16 cellular contexts compared by ENCODE assay signal in the genomic region with DNA sequence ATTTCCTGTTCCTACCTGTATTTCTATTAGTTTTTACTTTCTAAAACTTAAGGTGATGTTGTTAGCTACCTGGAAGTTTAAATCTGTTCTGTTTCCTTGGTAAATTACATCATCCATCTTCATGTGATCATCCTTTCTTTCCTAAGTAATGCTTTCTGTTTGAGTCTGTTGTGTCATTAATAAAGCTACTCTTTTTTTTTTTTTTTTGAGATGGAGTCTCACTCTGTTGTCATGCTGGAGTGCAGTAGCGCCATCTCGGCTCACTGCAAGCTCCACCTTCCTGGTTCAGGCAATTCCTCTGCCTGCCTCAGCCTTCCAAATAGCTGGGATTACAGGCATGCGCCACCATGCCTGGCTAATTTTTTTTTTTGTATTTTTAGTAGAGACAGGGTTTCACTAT.
DNase-seq lines count a peak whose midpoint lies in the region; TF ChIP-seq lines count a peak whose summit lies in the region.
"Had no signal": no experiment of that assay in that cellular context is flagged by ENCODE, and none has a peak within 500 bp of the region (broad histone marks: within the 10 kb centered on the region; RNA-seq: fewer than 3 reads in every experiment).

No MANE protein-coding gene starts in this region.

- H3K4me3 ChIP-seq in MG63 (no peak overlapping the region), hepatocyte (no peak overlapping the region)
- H3K4me3 ChIP-seq: lower lobe of right lung, neural progenitor cell, sigmoid colon, thoracic aorta had no signal

- H3K27me3 ChIP-seq in MG63 (no peaks in the 10 kb centered on the region), hepatocyte (no peaks in the 10 kb centered on the region)
- H3K27me3 ChIP-seq: neural progenitor cell, sigmoid colon had no signal

- peaks cover 31% of the 10 kb centered on the region for H3K36me3 Mint-ChIP-seq in activated CD4-positive, alpha-beta memory T cell treated with anti-CD3 and anti-CD28 coated beads for 36 hours
- peaks cover 49% of the 10 kb centered on the region for H3K36me3 Mint-ChIP-seq in activated CD4-positive, alpha-beta memory T cell treated with anti-CD3 and anti-CD28 coated beads, Interleukin-2, amount 10 ng/mL, durations not matched to agents 7 days and 5 days (ENCODE audit: low read depth)

- H3K9me3 Mint-ChIP-seq in activated CD4-positive, alpha-beta memory T cell treated with anti-CD3 and anti-CD28 coated beads for 36 hours: no peaks in the 10 kb centered on the region
- H3K9me3 Mint-ChIP-seq in activated CD4-positive, alpha-beta memory T cell treated with anti-CD3 and anti-CD28 coated beads, Interleukin-2, amount 10 ng/mL, durations not matched to agents 7 days and 5 days: no peaks in the 10 kb centered on the region
- H3K9me3 Mint-ChIP-seq: neural progenitor cell had no signal

- no peak overlapping the region for H2AFZ ChIP-seq in hepatocyte
- H2AFZ ChIP-seq: neural progenitor cell had no signal

- H3K9me3 ChIP-seq in MG63 (no peaks in the 10 kb centered on the region), hepatocyte (ENCODE audit: low read depth) (no peaks in the 10 kb centered on the region)
- H3K9me3 ChIP-seq: lower lobe of right lung, sigmoid colon, thoracic aorta had no signal

- peaks cover 13% of the 10 kb centered on the region for H3K4me1 Mint-ChIP-seq in activated CD4-positive, alpha-beta memory T cell treated with anti-CD3 and anti-CD28 coated beads for 36 hours (ENCODE audit: low read depth)
- H3K4me1 Mint-ChIP-seq in activated CD4-positive, alpha-beta memory T cell treated with anti-CD3 and anti-CD28 coated beads, Interleukin-2, amount 10 ng/mL, durations not matched to agents 7 days and 5 days: peaks cover 7% of the 10 kb centered on the region
- H3K4me1 Mint-ChIP-seq: neural progenitor cell had no signal

- TF ChIP-seq CTCF in hepatocyte (IDR thresholded peaks at IDR 0.05; ENCODE audit: poor library complexity): no peak

- H3K36me3 ChIP-seq in MG63 (peaks cover 79% of the 10 kb centered on the region), hepatocyte (replicated peaks; ENCODE audit: insufficient read depth, low read depth) (peaks cover 5% of the 10 kb centered on the region)

- peaks cover 9% of the 10 kb centered on the region for H3K79me2 ChIP-seq in hepatocyte

- H3K4me2 ChIP-seq in hepatocyte: no peak overlapping the region
- H3K4me2 ChIP-seq: neural progenitor cell had no signal

- H3K4me1 ChIP-seq in hepatocyte (ENCODE audit: insufficient read depth): peaks cover 6% of the 10 kb centered on the region
- H3K4me1 ChIP-seq: lower lobe of right lung, neural progenitor cell, sigmoid colon had no signal

- H3K27me3 Mint-ChIP-seq in activated CD4-positive, alpha-beta memory T cell treated with anti-CD3 and anti-CD28 coated beads for 36 hours: no peaks in the 10 kb centered on the region
- no peaks in the 10 kb centered on the region for H3K27me3 Mint-ChIP-seq in activated CD4-positive, alpha-beta memory T cell treated with anti-CD3 and anti-CD28 coated beads, Interleukin-2, amount 10 ng/mL, durations not matched to agents 7 days and 5 days

- no peak for DNase-seq in activated CD4-positive, alpha-beta memory T cell treated with anti-CD3 and anti-CD28 coated beads for 36 hours
- DNase-seq in activated CD4-positive, alpha-beta memory T cell treated with anti-CD3 and anti-CD28 coated beads, Interleukin-2, amount 10 ng/mL, durations not matched to agents 7 days and 5 days: no peak
- peak; percentile 60 for DNase-seq in MG63
- peak; percentile 34 for DNase-seq in fibroblast of gingiva (ENCODE audit: low read depth)
- DNase-seq in renal cortical epithelial cell (ENCODE audit: low read depth): peak; percentile 22
- no peak for DNase-seq in hepatocyte (ENCODE audit: low spot score)
- no peak for DNase-seq in germinal center (ENCODE audit: low spot score)
- no peak for DNase-seq in NCI-H146 (lab: John Stamatoyannopoulos, UW)
- DNase-seq: activated CD8-positive, alpha-beta memory T cell treated with anti-CD3 and anti-CD28 coated beads for 24 hours; DMS79 treated with DMSO at 0.1 percent for 48 hours; lower lobe of right lung; MV-4-11; sigmoid colon; stimulated activated CD4-positive, alpha-beta T cell treated with anti-CD3 and anti-CD28 coated beads, Interleukin-2, amount 100 ng/mL, for 48 hours had no signal

- no peak overlapping the region for H3K27ac ChIP-seq in hepatocyte
- H3K27ac ChIP-seq: lower lobe of right lung, neural progenitor cell, sigmoid colon, thoracic aorta had no signal

- intact Hi-C loops in activated CD4-positive, alpha-beta memory T cell treated with anti-CD3 and anti-CD28 coated beads for 36 hours (cut with micrococcal nuclease): no loop called here

- CTCF ChIA-PET in activated CD4-positive, alpha-beta memory T cell treated with anti-CD3 and anti-CD28 coated beads for 36 hours (lab: Charles Lee): interaction anchor here (0.7 kb wide), 1 partner anchor 227 kb away, joined by 3 read pairs; no protein-coding TSS in a partner anchor
- CTCF ChIA-PET in activated CD4-positive, alpha-beta memory T cell treated with anti-CD3 and anti-CD28 coated beads, Interleukin-2, amount 10 ng/mL, durations not matched to agents 7 days and 5 days (lab: Charles Lee): interaction anchor here (0.7 kb wide), 1 partner anchor 566 kb away, joined by 3 read pairs; no protein-coding TSS in a partner anchor

- peak overlapping the region; percentile 18 for H3K27ac Mint-ChIP-seq in activated CD4-positive, alpha-beta memory T cell treated with anti-CD3 and anti-CD28 coated beads for 36 hours
- no peak overlapping the region for H3K27ac Mint-ChIP-seq in activated CD4-positive, alpha-beta memory T cell treated with anti-CD3 and anti-CD28 coated beads, Interleukin-2, amount 10 ng/mL, durations not matched to agents 7 days and 5 days
- H3K27ac Mint-ChIP-seq: neural progenitor cell had no signal

- POLR2A ChIA-PET in activated CD4-positive, alpha-beta memory T cell treated with anti-CD3 and anti-CD28 coated beads for 36 hours (lab: Charles Lee): interaction anchor here (0.6 kb wide), 1 partner anchor 97 kb away, joined by 4 read pairs; no protein-coding TSS in a partner anchor
- POLR2A ChIA-PET in activated CD4-positive, alpha-beta memory T cell treated with anti-CD3 and anti-CD28 coated beads, Interleukin-2, amount 10 ng/mL, durations not matched to agents 7 days and 5 days (lab: Charles Lee): no interaction called here

- 87% methylated on average over 3 of the region's 3 CpGs for WGBS in hepatocyte (ENCODE audit: low lambda C conversion rate, missing lambda C conversion rate)

- H4K20me1 ChIP-seq in hepatocyte (ENCODE audit: insufficient read depth, poor library complexity, severe bottlenecking): no peaks in the 10 kb centered on the region

- no peak overlapping the region for H3K4me3 Mint-ChIP-seq in activated CD4-positive, alpha-beta memory T cell treated with anti-CD3 and anti-CD28 coated beads for 36 hours
- no peak overlapping the region for H3K4me3 Mint-ChIP-seq in activated CD4-positive, alpha-beta memory T cell treated with anti-CD3 and anti-CD28 coated beads, Interleukin-2, amount 10 ng/mL, durations not matched to agents 7 days and 5 days
- H3K4me3 Mint-ChIP-seq: neural progenitor cell had no signal

- no peaks in the 10 kb centered on the region for H3K9me2 ChIP-seq in hepatocyte (replicated peaks; ENCODE audit: insufficient read depth)

Comparison
In these comparisons a context has a peak if more than half of its experiments do, and no peak if none do; other contexts are left out.
1. DNase-seq: peak in MG63 (single experiment), fibroblast of gingiva (single experiment) and renal cortical epithelial cell (single experiment); none in activated CD4-positive, alpha-beta memory T cell treated with anti-CD3 and anti-CD28 coated beads for 36 hours (single experiment), activated CD4-positive, alpha-beta memory T cell treated with anti-CD3 and anti-CD28 coated beads, Interleukin-2, amount 10 ng/mL, durations not matched to agents 7 days and 5 days (single experiment), hepatocyte (single experiment), germinal center (single experiment) and NCI-H146 (single experiment).